1 cellular context compared by ENCODE assay signal in the genomic region with DNA sequence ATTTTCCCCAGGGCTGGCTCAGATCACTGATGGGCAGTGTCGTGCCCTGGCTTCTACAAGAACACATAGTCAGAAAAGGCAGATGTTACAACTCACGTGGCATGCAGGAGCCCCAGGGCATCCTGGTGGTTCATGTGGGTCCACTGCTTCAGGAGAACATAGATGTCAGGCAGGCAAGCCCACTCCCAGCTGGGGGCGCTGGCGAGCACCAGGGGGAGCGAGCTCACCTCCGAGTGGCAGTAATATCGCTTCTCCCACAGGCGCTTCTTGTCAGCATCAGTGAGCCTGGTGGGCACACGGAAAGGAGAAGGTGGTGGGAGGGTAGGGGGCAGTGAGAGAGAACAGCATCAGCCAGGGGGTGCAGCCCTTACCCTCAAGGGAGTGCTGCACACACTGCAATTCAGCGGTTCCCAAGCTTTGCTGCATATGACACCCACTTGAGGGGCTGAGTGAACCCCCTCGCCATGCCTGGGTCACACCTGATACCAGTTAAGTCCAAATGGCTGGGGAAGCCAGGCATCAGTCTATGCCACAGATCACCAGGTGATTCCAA.
TF ChIP-seq lines count a peak whose summit lies in the region.

No MANE protein-coding gene starts in this region.

TF ChIP-seq in HEK293, 187 proteins besides CTCF, POLR2A, EP300 and RAD21 (continued from another document and continues in another):
- TF ChIP-seq, protein P1, sequence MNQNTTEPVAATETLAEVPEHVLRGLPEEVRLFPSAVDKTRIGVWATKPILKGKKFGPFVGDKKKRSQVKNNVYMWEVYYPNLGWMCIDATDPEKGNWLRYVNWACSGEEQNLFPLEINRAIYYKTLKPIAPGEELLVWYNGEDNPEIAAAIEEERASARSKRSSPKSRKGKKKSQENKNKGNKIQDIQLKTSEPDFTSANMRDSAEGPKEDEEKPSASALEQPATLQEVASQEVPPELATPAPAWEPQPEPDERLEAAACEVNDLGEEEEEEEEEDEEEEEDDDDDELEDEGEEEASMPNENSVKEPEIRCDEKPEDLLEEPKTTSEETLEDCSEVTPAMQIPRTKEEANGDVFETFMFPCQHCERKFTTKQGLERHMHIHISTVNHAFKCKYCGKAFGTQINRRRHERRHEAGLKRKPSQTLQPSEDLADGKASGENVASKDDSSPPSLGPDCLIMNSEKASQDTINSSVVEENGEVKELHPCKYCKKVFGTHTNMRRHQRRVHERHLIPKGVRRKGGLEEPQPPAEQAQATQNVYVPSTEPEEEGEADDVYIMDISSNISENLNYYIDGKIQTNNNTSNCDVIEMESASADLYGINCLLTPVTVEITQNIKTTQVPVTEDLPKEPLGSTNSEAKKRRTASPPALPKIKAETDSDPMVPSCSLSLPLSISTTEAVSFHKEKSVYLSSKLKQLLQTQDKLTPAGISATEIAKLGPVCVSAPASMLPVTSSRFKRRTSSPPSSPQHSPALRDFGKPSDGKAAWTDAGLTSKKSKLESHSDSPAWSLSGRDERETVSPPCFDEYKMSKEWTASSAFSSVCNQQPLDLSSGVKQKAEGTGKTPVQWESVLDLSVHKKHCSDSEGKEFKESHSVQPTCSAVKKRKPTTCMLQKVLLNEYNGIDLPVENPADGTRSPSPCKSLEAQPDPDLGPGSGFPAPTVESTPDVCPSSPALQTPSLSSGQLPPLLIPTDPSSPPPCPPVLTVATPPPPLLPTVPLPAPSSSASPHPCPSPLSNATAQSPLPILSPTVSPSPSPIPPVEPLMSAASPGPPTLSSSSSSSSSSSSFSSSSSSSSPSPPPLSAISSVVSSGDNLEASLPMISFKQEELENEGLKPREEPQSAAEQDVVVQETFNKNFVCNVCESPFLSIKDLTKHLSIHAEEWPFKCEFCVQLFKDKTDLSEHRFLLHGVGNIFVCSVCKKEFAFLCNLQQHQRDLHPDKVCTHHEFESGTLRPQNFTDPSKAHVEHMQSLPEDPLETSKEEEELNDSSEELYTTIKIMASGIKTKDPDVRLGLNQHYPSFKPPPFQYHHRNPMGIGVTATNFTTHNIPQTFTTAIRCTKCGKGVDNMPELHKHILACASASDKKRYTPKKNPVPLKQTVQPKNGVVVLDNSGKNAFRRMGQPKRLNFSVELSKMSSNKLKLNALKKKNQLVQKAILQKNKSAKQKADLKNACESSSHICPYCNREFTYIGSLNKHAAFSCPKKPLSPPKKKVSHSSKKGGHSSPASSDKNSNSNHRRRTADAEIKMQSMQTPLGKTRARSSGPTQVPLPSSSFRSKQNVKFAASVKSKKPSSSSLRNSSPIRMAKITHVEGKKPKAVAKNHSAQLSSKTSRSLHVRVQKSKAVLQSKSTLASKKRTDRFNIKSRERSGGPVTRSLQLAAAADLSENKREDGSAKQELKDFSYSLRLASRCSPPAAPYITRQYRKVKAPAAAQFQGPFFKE (tag by site-specific recombination; IDR thresholded peaks at IDR 0.05; ENCODE audit: borderline replicate concordance) = no peak
- TF ChIP-seq ZNF677 (tag by site-specific recombination; IDR thresholded peaks at IDR 0.05) (no peak), ZNF132 (tag by site-specific recombination; IDR thresholded peaks at IDR 0.05; ENCODE audit: borderline replicate concordance) (no peak), ZNF529 (tag by site-specific recombination; IDR thresholded peaks at IDR 0.05; ENCODE audit: insufficient replicate concordance) (no peak), ZNF561 (tag by site-specific recombination; IDR thresholded peaks at IDR 0.05; ENCODE audit: borderline replicate concordance) (no peak), ZNF214 (tag by site-specific recombination; IDR thresholded peaks at IDR 0.05; ENCODE audit: borderline replicate concordance) (no peak), ZNF48 (tag by site-specific recombination; IDR thresholded peaks at IDR 0.05) (no peak), ZNF629 (tag by site-specific recombination; IDR thresholded peaks at IDR 0.05) (no peak), ZFP69B (tag by site-specific recombination; IDR thresholded peaks at IDR 0.05) (peak; percentile 80; the same call in 1 of the 2 replicates), TRIM28 (IDR thresholded peaks at IDR 0.05; ENCODE audit: borderline replicate concordance, low read length) (0 out of 2 replicates have a peak, but pooled peaks have one; percentile 22), SP2 (tag by site-specific recombination; IDR thresholded peaks at IDR 0.05) (no peak), OVOL3 (tag by site-specific recombination; IDR thresholded peaks at IDR 0.05) (no peak), SALL2 (tag by site-specific recombination; IDR thresholded peaks at IDR 0.05; ENCODE audit: borderline replicate concordance) (no peak), ZNF626 (tag by site-specific recombination; IDR thresholded peaks at IDR 0.05) (no peak), ZSCAN30 (tag by site-specific recombination; IDR thresholded peaks at IDR 0.05) (no peak), ZNF560 (tag by site-specific recombination; IDR thresholded peaks at IDR 0.05; ENCODE audit: borderline replicate concordance) (no peak), RBAK (tag by site-specific recombination; IDR thresholded peaks at IDR 0.05) (no peak), ZFHX2 (tag by site-specific recombination; conservative IDR thresholded peaks at IDR 0.05) (0 out of 2 replicates have a peak, but pooled peaks have one; percentile 8), ZNF558 (tag by site-specific recombination; IDR thresholded peaks at IDR 0.05) (no peak), ZNF544 (tag by site-specific recombination; IDR thresholded peaks at IDR 0.05) (no peak)
- TF ChIP-seq, protein P2, sequence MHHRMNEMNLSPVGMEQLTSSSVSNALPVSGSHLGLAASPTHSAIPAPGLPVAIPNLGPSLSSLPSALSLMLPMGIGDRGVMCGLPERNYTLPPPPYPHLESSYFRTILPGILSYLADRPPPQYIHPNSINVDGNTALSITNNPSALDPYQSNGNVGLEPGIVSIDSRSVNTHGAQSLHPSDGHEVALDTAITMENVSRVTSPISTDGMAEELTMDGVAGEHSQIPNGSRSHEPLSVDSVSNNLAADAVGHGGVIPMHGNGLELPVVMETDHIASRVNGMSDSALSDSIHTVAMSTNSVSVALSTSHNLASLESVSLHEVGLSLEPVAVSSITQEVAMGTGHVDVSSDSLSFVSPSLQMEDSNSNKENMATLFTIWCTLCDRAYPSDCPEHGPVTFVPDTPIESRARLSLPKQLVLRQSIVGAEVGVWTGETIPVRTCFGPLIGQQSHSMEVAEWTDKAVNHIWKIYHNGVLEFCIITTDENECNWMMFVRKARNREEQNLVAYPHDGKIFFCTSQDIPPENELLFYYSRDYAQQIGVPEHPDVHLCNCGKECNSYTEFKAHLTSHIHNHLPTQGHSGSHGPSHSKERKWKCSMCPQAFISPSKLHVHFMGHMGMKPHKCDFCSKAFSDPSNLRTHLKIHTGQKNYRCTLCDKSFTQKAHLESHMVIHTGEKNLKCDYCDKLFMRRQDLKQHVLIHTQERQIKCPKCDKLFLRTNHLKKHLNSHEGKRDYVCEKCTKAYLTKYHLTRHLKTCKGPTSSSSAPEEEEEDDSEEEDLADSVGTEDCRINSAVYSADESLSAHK (tag by site-specific recombination; IDR thresholded peaks at IDR 0.05) = no peak
- TF ChIP-seq, protein P3, sequence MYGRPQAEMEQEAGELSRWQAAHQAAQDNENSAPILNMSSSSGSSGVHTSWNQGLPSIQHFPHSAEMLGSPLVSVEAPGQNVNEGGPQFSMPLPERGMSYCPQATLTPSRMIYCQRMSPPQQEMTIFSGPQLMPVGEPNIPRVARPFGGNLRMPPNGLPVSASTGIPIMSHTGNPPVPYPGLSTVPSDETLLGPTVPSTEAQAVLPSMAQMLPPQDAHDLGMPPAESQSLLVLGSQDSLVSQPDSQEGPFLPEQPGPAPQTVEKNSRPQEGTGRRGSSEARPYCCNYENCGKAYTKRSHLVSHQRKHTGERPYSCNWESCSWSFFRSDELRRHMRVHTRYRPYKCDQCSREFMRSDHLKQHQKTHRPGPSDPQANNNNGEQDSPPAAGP (tag by site-specific recombination; IDR thresholded peaks at IDR 0.05) = no peak
- TF ChIP-seq, protein P4, sequence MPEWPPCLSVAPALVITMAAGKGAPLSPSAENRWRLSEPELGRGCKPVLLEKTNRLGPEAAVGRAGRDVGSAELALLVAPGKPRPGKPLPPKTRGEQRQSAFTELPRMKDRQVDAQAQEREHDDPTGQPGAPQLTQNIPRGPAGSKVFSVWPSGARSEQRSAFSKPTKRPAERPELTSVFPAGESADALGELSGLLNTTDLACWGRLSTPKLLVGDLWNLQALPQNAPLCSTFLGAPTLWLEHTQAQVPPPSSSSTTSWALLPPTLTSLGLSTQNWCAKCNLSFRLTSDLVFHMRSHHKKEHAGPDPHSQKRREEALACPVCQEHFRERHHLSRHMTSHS (tag by site-specific recombination; IDR thresholded peaks at IDR 0.05) = no peak
- TF ChIP-seq, protein P5, sequence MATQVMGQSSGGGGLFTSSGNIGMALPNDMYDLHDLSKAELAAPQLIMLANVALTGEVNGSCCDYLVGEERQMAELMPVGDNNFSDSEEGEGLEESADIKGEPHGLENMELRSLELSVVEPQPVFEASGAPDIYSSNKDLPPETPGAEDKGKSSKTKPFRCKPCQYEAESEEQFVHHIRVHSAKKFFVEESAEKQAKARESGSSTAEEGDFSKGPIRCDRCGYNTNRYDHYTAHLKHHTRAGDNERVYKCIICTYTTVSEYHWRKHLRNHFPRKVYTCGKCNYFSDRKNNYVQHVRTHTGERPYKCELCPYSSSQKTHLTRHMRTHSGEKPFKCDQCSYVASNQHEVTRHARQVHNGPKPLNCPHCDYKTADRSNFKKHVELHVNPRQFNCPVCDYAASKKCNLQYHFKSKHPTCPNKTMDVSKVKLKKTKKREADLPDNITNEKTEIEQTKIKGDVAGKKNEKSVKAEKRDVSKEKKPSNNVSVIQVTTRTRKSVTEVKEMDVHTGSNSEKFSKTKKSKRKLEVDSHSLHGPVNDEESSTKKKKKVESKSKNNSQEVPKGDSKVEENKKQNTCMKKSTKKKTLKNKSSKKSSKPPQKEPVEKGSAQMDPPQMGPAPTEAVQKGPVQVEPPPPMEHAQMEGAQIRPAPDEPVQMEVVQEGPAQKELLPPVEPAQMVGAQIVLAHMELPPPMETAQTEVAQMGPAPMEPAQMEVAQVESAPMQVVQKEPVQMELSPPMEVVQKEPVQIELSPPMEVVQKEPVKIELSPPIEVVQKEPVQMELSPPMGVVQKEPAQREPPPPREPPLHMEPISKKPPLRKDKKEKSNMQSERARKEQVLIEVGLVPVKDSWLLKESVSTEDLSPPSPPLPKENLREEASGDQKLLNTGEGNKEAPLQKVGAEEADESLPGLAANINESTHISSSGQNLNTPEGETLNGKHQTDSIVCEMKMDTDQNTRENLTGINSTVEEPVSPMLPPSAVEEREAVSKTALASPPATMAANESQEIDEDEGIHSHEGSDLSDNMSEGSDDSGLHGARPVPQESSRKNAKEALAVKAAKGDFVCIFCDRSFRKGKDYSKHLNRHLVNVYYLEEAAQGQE (tag by site-specific recombination; IDR thresholded peaks at IDR 0.05) = no peak
- TF ChIP-seq, protein P6, sequence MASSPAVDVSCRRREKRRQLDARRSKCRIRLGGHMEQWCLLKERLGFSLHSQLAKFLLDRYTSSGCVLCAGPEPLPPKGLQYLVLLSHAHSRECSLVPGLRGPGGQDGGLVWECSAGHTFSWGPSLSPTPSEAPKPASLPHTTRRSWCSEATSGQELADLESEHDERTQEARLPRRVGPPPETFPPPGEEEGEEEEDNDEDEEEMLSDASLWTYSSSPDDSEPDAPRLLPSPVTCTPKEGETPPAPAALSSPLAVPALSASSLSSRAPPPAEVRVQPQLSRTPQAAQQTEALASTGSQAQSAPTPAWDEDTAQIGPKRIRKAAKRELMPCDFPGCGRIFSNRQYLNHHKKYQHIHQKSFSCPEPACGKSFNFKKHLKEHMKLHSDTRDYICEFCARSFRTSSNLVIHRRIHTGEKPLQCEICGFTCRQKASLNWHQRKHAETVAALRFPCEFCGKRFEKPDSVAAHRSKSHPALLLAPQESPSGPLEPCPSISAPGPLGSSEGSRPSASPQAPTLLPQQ (tag by site-specific recombination; IDR thresholded peaks at IDR 0.05) = peak; percentile 52
- TF ChIP-seq, protein P7, sequence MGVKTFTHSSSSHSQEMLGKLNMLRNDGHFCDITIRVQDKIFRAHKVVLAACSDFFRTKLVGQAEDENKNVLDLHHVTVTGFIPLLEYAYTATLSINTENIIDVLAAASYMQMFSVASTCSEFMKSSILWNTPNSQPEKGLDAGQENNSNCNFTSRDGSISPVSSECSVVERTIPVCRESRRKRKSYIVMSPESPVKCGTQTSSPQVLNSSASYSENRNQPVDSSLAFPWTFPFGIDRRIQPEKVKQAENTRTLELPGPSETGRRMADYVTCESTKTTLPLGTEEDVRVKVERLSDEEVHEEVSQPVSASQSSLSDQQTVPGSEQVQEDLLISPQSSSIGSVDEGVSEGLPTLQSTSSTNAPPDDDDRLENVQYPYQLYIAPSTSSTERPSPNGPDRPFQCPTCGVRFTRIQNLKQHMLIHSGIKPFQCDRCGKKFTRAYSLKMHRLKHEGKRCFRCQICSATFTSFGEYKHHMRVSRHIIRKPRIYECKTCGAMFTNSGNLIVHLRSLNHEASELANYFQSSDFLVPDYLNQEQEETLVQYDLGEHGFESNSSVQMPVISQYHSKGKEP (tag by site-specific recombination; IDR thresholded peaks at IDR 0.05) = no peak
- TF ChIP-seq, protein P8, sequence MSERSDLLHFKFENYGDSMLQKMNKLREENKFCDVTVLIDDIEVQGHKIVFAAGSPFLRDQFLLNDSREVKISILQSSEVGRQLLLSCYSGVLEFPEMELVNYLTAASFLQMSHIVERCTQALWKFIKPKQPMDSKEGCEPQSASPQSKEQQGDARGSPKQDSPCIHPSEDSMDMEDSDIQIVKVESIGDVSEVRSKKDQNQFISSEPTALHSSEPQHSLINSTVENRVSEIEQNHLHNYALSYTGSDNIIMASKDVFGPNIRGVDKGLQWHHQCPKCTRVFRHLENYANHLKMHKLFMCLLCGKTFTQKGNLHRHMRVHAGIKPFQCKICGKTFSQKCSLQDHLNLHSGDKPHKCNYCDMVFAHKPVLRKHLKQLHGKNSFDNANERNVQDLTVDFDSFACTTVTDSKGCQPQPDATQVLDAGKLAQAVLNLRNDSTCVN (tag by site-specific recombination; optimal IDR thresholded peaks at IDR 0.05) = no peak
- TF ChIP-seq, protein P9, sequence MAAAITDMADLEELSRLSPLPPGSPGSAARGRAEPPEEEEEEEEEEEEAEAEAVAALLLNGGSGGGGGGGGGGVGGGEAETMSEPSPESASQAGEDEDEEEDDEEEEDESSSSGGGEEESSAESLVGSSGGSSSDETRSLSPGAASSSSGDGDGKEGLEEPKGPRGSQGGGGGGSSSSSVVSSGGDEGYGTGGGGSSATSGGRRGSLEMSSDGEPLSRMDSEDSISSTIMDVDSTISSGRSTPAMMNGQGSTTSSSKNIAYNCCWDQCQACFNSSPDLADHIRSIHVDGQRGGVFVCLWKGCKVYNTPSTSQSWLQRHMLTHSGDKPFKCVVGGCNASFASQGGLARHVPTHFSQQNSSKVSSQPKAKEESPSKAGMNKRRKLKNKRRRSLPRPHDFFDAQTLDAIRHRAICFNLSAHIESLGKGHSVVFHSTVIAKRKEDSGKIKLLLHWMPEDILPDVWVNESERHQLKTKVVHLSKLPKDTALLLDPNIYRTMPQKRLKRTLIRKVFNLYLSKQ (tag by site-specific recombination; IDR thresholded peaks at IDR 0.05; ENCODE audit: borderline replicate concordance) = no peak
